ENCODE assay signal across 21 cellular contexts in the genomic region with DNA sequence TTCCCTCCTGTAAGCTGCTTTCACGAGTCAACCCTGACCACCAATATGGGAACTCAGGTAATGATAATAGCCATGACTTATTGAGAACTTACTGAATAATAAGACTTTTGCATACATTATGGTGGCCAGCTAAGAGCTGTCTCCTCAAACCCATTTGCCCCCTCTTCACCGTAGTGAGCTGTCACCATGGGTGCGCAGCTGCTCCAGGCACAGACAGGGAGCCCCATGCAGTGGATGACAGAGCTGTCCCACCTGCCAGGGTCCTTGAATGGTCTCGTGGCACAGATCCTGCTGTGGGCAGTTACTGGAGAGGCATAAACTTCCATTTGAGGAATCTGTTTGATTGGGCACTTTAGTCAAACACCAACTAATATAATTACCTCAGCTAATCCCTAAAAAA. TPM values are rescaled to one million over a fixed set of nuclear protein-coding genes. Genes with fewer than 3 reads are reported as not detected.
"Had no signal": no experiment of that assay in that cellular context is flagged by ENCODE, and none has a peak within 500 bp of the region (broad histone marks: within the 10 kb centered on the region; RNA-seq: fewer than 3 reads in every experiment).

No MANE protein-coding gene starts in this region.

- H3K9me3 ChIP-seq: esophagus squamous epithelium, gastroesophageal sphincter, psoas muscle, right lobe of liver, testis, tibial nerve had no signal

- ATAC-seq: effector memory CD8-positive, alpha-beta T cell; left lobe of liver; stimulated activated effector memory CD8-positive, alpha-beta T cell treated with anti-CD3 and anti-CD28 coated beads, Interleukin-12 subunit alpha, Interleukin-12 subunit beta, amount 100 ng/mL, for 72 hours had no signal

- DNase-seq: effector memory CD8-positive, alpha-beta T cell; esophagus squamous epithelium; glutamatergic neuron; islet precursor cell; mammary epithelial cell; naive thymus-derived CD4-positive, alpha-beta T cell; nephron progenitor cell; psoas muscle; retina; right lobe of liver; stimulated activated CD4-positive, alpha-beta T cell treated with anti-CD3 and anti-CD28 coated beads, Interleukin-4, amount 100 ng/mL, for 1 hour; stimulated activated CD8-positive, alpha-beta memory T cell treated with anti-CD3 and anti-CD28 coated beads, Interleukin-4, amount 100 ng/mL, for 48 hours; testis had no signal

- H3K36me3 ChIP-seq: esophagus squamous epithelium, gastroesophageal sphincter, right lobe of liver, tibial nerve had no signal

- H3K4me1 Mint-ChIP-seq: nephron progenitor cell had no signal

- H3K27ac Mint-ChIP-seq: effector memory CD8-positive, alpha-beta T cell; naive thymus-derived CD4-positive, alpha-beta T cell; nephron progenitor cell; stimulated activated effector memory CD8-positive, alpha-beta T cell treated with anti-CD3 and anti-CD28 coated beads, Interleukin-12 subunit alpha, Interleukin-12 subunit beta, amount 100 ng/mL, for 72 hours; stimulated activated naive CD8-positive, alpha-beta T cell treated with anti-CD3 and anti-CD28 coated beads, Interleukin-15, Interleukin-2, amounts not matched to agents 100 ng/mL and 50 ng/mL, for 24 hours had no signal

- H3K4me1 ChIP-seq: psoas muscle, right lobe of liver, testis had no signal

- H3K9me3 Mint-ChIP-seq: effector memory CD8-positive, alpha-beta T cell; stimulated activated effector memory CD8-positive, alpha-beta T cell treated with anti-CD3 and anti-CD28 coated beads, Interleukin-12 subunit alpha, Interleukin-12 subunit beta, amount 100 ng/mL, for 72 hours; stimulated activated naive CD8-positive, alpha-beta T cell treated with anti-CD3 and anti-CD28 coated beads, Interleukin-15, Interleukin-2, amounts not matched to agents 100 ng/mL and 50 ng/mL, for 24 hours had no signal

- H3K27me3 ChIP-seq: right lobe of liver, testis had no signal

- H3K4me3 ChIP-seq: esophagus squamous epithelium, gastroesophageal sphincter, psoas muscle, right lobe of liver, testis, tibial nerve had no signal

- H3K36me3 Mint-ChIP-seq: stimulated activated effector memory CD8-positive, alpha-beta T cell treated with anti-CD3 and anti-CD28 coated beads, Interleukin-12 subunit alpha, Interleukin-12 subunit beta, amount 100 ng/mL, for 72 hours had no signal

- H3K27ac ChIP-seq: epithelial cell of prostate, esophagus squamous epithelium, gastroesophageal sphincter, psoas muscle, right lobe of liver, testis, tibial nerve had no signal

- H3K4me3 Mint-ChIP-seq: nephron progenitor cell had no signal

RNA-seq across cellular contexts. Expression of a gene that starts 1.9 kb away (rescaled TPM):
- total RNA-seq: left lobe of liver, mononuclear cell, psoas muscle, tibial nerve, ureter had no signal
- polyA plus RNA-seq: mammary epithelial cell; naive thymus-derived CD4-positive, alpha-beta T cell had no signal

RNA-seq across cellular contexts. Expression of a gene that starts 59.1 kb away (rescaled TPM):
- polyA plus RNA-seq: naive thymus-derived CD4-positive, alpha-beta T cell had no signal
